Comparison of ENCODE assay signal across 10 cellular contexts in the genomic region with DNA sequence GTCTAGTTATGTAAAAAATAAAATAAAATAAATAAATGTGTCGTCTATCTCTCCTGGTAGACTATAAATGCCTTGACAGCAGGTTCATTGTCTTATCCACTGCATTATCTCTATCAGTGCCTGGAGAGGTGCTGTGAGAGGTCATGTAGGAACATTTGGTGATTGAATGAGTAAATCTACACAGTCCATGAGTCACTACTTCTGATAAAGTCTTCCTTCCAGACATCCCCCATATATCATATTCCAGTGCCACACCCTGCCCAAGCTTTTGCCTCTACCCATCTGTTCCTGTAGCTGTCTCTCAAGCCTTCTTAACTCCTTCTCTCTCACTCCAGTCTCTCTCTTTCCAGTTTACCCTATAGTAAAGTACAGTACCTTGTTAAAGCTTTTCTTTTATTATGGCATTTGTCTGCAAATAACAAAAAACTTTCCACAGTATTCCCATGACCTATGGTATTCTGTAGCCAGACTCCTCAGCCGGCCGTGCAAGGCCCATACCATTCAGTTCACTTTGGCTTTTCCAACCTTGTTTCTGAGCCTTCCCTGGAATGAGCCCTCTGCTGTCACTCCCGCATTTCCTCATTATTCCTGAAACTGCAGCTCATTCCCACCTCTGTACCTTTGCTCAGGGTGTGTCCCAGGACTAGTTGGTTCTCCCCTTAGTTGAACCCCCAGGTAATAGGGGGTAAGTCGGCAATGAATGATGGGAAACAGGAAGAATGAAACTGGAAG. TPM values are rescaled to one million over a fixed set of nuclear protein-coding genes. Genes with fewer than 3 reads are reported as not detected.
DNase-seq lines count a peak whose midpoint lies in the region; ATAC-seq and TF ChIP-seq lines count a peak whose summit lies in the region.
"Had no signal": no experiment of that assay in that cellular context is flagged by ENCODE, and none has a peak within 500 bp of the region (broad histone marks: within the 10 kb centered on the region; RNA-seq: fewer than 3 reads in every experiment).

No MANE protein-coding gene starts in this region.

- no peaks in the 10 kb centered on the region for H3K36me3 ChIP-seq in WERI-Rb-1
- H3K36me3 ChIP-seq in upper lobe of left lung, result peaks cover 0 to 6% (median 0%) of the 10 kb centered on the region in 4 donors

- H3K4me1 Mint-ChIP-seq in activated naive CD8-positive, alpha-beta T cell treated with anti-CD3 and anti-CD28 coated beads, Interleukin-2, amount 10 ng/mL, durations not matched to agents 7 days and 5 days, result peaks cover 18% of the 10 kb centered on the region
- H3K4me1 Mint-ChIP-seq in activated naive CD8-positive, alpha-beta T cell treated with anti-CD3 and anti-CD28 coated beads for 36 hours, result peaks cover 21% of the 10 kb centered on the region

- TF ChIP-seq CTCF in WERI-Rb-1 (IDR thresholded peaks at IDR 0.05; ENCODE audit: low read depth, low read length), result no peak
- no peak for TF ChIP-seq CTCF in upper lobe of left lung (IDR thresholded peaks at IDR 0.05)

- DNase-seq in activated naive CD8-positive, alpha-beta T cell treated with anti-CD3 and anti-CD28 coated beads, Interleukin-2, amount 10 ng/mL, durations not matched to agents 7 days and 5 days, result no peak
- no peak for DNase-seq in activated naive CD8-positive, alpha-beta T cell treated with anti-CD3 and anti-CD28 coated beads for 36 hours
- DNase-seq in WERI-Rb-1 (peak; percentile 87), left lobe of liver (ENCODE audit: low spot score) (peak; percentile 27), upper lobe of left lung (no peak), NCI-H2196 (lab: John Stamatoyannopoulos, UW; ENCODE audit: unreplicated experiment) (no peak)
- no peak for DNase-seq in effector CD8-positive, alpha-beta T cell (lab: John Stamatoyannopoulos, UW)
- DNase-seq: stimulated activated CD4-positive, alpha-beta T cell treated with anti-CD3 and anti-CD28 coated beads, Interleukin-1b, Interleukin-23, amount 100 ng/mL, for 48 hours; testis had no signal

- TF ChIP-seq EP300 in upper lobe of left lung (IDR thresholded peaks at IDR 0.05), result no peak

- peaks cover 18% of the 10 kb centered on the region for H3K36me3 Mint-ChIP-seq in activated naive CD8-positive, alpha-beta T cell treated with anti-CD3 and anti-CD28 coated beads, Interleukin-2, amount 10 ng/mL, durations not matched to agents 7 days and 5 days
- H3K36me3 Mint-ChIP-seq in activated naive CD8-positive, alpha-beta T cell treated with anti-CD3 and anti-CD28 coated beads for 36 hours, result peaks cover 2% of the 10 kb centered on the region

- ATAC-seq in activated naive CD8-positive, alpha-beta T cell treated with anti-CD3 and anti-CD28 coated beads, Interleukin-2, amount 10 ng/mL, durations not matched to agents 7 days and 5 days (ENCODE audit: low read depth), result no peak
- ATAC-seq in left lobe of liver, result no peak
- ATAC-seq in upper lobe of left lung (ENCODE audit: low FRiP score in 2 of 2), result peak in 1 of 2 donors; percentile 62
- no peak for ATAC-seq in GM18907 (IDR thresholded peaks at IDR 0.05; ENCODE audit: unreplicated experiment)

- WGBS in upper lobe of left lung, 2 donors, result 86 to 90% methylated on average over 5 of the region's 5 CpGs

- no peaks in the 10 kb centered on the region for H3K27me3 Mint-ChIP-seq in activated naive CD8-positive, alpha-beta T cell treated with anti-CD3 and anti-CD28 coated beads, Interleukin-2, amount 10 ng/mL, durations not matched to agents 7 days and 5 days
- H3K27me3 Mint-ChIP-seq in activated naive CD8-positive, alpha-beta T cell treated with anti-CD3 and anti-CD28 coated beads for 36 hours, result no peaks in the 10 kb centered on the region

- H3K4me3 Mint-ChIP-seq in activated naive CD8-positive, alpha-beta T cell treated with anti-CD3 and anti-CD28 coated beads, Interleukin-2, amount 10 ng/mL, durations not matched to agents 7 days and 5 days, result no peak overlapping the region
- no peak overlapping the region for H3K4me3 Mint-ChIP-seq in activated naive CD8-positive, alpha-beta T cell treated with anti-CD3 and anti-CD28 coated beads for 36 hours

- POLR2A ChIA-PET in activated naive CD8-positive, alpha-beta T cell treated with anti-CD3 and anti-CD28 coated beads, Interleukin-2, amount 10 ng/mL, durations not matched to agents 7 days and 5 days (lab: Charles Lee), result interaction anchor here (0.7 to 1.7 kb wide), 2 partner anchors 12 to 36 kb away, joined by 3 to 6 read pairs; no protein-coding TSS in a partner anchor

- TF ChIP-seq POLR2A in upper lobe of left lung (IDR thresholded peaks at IDR 0.05), result no peak

- peaks cover 7% of the 10 kb centered on the region for H3K9me3 Mint-ChIP-seq in activated naive CD8-positive, alpha-beta T cell treated with anti-CD3 and anti-CD28 coated beads, Interleukin-2, amount 10 ng/mL, durations not matched to agents 7 days and 5 days
- peaks cover 3% of the 10 kb centered on the region for H3K9me3 Mint-ChIP-seq in activated naive CD8-positive, alpha-beta T cell treated with anti-CD3 and anti-CD28 coated beads for 36 hours

- H3K4me3 ChIP-seq in WERI-Rb-1 (ENCODE audit: low read depth, low read length) (no peak overlapping the region), upper lobe of left lung (no peak overlapping the region)
- H3K4me3 ChIP-seq: testis had no signal

- H3K27me3 ChIP-seq in WERI-Rb-1 (ENCODE audit: insufficient read depth, low read depth, severe bottlenecking) (no peaks in the 10 kb centered on the region), upper lobe of left lung (no peaks in the 10 kb centered on the region)
- H3K27me3 ChIP-seq: testis had no signal

- H3K4me1 ChIP-seq in upper lobe of left lung, result peaks cover 6 to 49% (median 34%) of the 10 kb centered on the region in 4 donors
- H3K4me1 ChIP-seq: testis had no signal

- H3K27ac ChIP-seq in WERI-Rb-1 (peak overlapping the region; percentile 78), upper lobe of left lung (peak overlapping the region in 3 of 4 donors; percentile 35 to 61 (median 59))
- H3K27ac ChIP-seq: testis had no signal

- H3K27ac Mint-ChIP-seq in activated naive CD8-positive, alpha-beta T cell treated with anti-CD3 and anti-CD28 coated beads, Interleukin-2, amount 10 ng/mL, durations not matched to agents 7 days and 5 days, result peak overlapping the region; percentile 11
- H3K27ac Mint-ChIP-seq in activated naive CD8-positive, alpha-beta T cell treated with anti-CD3 and anti-CD28 coated beads for 36 hours, result no peak overlapping the region

- H3K9me3 ChIP-seq in WERI-Rb-1 (ENCODE audit: severe bottlenecking) (no peaks in the 10 kb centered on the region), upper lobe of left lung (no peaks in the 10 kb centered on the region)
- H3K9me3 ChIP-seq: testis had no signal

RNA-seq across cellular contexts. Expression of a gene that starts 37.5 kb away (rescaled TPM):
- total RNA-seq in activated naive CD8-positive, alpha-beta T cell treated with anti-CD3 and anti-CD28 coated beads, Interleukin-2, amount 10 ng/mL, durations not matched to agents 7 days and 5 days, result 10 to 100 TPM; 40.9 to 41.2 TPM
- 10 to 100 TPM; 15.2 to 15.6 TPM for total RNA-seq in activated naive CD8-positive, alpha-beta T cell treated with anti-CD3 and anti-CD28 coated beads for 36 hours
- 102 TPM for total RNA-seq in left lobe of liver
- total RNA-seq in upper lobe of left lung, result 100 to 1,000 TPM in 5 of 6 donors, 10 to 100 TPM in 1; 84.0 to 214 (median 161) TPM

RNA-seq across cellular contexts. Expression of a gene that starts 50.0 kb away (rescaled TPM):
- total RNA-seq in activated naive CD8-positive, alpha-beta T cell treated with anti-CD3 and anti-CD28 coated beads, Interleukin-2, amount 10 ng/mL, durations not matched to agents 7 days and 5 days, result 10 to 100 TPM; 26.0 to 30.0 TPM
- total RNA-seq in activated naive CD8-positive, alpha-beta T cell treated with anti-CD3 and anti-CD28 coated beads for 36 hours, result 10 to 100 TPM; 14.2 to 16.1 TPM
- 5.4 TPM for total RNA-seq in left lobe of liver
- 10 to 100 TPM; 11.9 to 23.1 (median 17.5) TPM for total RNA-seq in upper lobe of left lung

Comparison
In these comparisons a context has a peak if more than half of its experiments do, and no peak if none do; other contexts are left out.
1. DNase-seq: peak in WERI-Rb-1 (single experiment) and left lobe of liver (single experiment); none in activated naive CD8-positive, alpha-beta T cell treated with anti-CD3 and anti-CD28 coated beads, Interleukin-2, amount 10 ng/mL, durations not matched to agents 7 days and 5 days (single experiment), activated naive CD8-positive, alpha-beta T cell treated with anti-CD3 and anti-CD28 coated beads for 36 hours (single experiment), upper lobe of left lung (0 of 2), effector CD8-positive, alpha-beta T cell (single experiment) and NCI-H2196 (single experiment).